Comparison of ENCODE assay signal across 9 cellular contexts in the genomic region with DNA sequence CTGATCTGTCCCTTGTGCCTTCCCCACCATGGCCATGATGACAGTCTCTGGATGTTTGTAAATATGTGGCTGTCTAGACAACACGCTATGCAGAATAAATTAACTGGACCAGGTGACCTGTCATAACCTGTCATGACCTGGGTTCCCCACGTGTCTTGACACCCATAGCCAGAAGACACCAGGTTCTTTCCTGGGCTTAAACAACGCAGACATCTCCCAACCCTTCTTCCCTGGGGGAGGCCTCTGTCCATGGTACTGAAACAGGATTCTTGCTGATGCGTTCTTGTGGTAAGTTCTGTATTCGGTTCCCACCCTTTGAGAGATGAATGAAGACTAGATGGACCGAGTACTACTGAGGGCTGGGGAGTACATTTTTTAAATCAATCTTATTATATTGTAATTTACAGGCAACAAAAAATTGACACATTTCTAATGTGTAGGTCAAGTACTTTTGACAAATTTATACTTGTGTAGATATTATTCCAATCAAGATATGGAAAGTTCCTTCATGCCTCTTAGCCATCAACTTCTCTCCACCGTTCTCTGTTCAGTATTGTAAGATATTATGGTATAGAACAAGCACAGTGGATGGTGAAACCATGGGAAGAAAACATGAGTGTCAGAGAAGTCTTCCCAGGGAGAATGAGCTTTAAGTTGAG.
DNase-seq lines count a peak whose midpoint lies in the region; ATAC-seq, FAIRE-seq and TF ChIP-seq lines count a peak whose summit lies in the region.
"Had no signal": no experiment of that assay in that cellular context is flagged by ENCODE, and none has a peak within 500 bp of the region (broad histone marks: within the 10 kb centered on the region; RNA-seq: fewer than 3 reads in every experiment).

No MANE protein-coding gene starts in this region.

- no peaks in the 10 kb centered on the region for H3K79me2 ChIP-seq in SK-N-SH (ENCODE audit: insufficient read depth)
- H3K79me2 ChIP-seq in endothelial cell of umbilical vein (ENCODE audit: control insufficient read depth, insufficient read depth, low read length), result no peaks in the 10 kb centered on the region
- H3K79me2 ChIP-seq in neural progenitor cell (ENCODE audit: low read depth), result no peaks in the 10 kb centered on the region

- TF ChIP-seq EP300 in SK-N-SH (IDR thresholded peaks at IDR 0.05; ENCODE audit: borderline replicate concordance in 1 of 2, low read depth in 1 of 2, low read length in 1 of 2), result no peak

- no peak overlapping the region for H3K27ac Mint-ChIP-seq in neural progenitor cell

- H3F3A ChIP-seq in SK-N-SH (replicated peaks; ENCODE audit: insufficient read depth) (peaks cover 11% of the 10 kb centered on the region), neural progenitor cell (ENCODE audit: low read depth) (no peaks in the 10 kb centered on the region)

- no TSS peak for BruUV-seq in endothelial cell of umbilical vein (replicated peaks; lab: Mats Ljungman, UMichigan)

- H3K9me3 Mint-ChIP-seq in neural progenitor cell, result peaks cover 5% of the 10 kb centered on the region

- TF ChIP-seq CTCF in SK-N-SH (IDR thresholded peaks at IDR 0.05) (no peak), endothelial cell of umbilical vein (IDR thresholded peaks at IDR 0.05; ENCODE audit: extremely low read depth in 1 of 2, insufficient read depth in 1 of 2, low read depth in 1 of 2, low read length in 2 of 2) (no peak), neural progenitor cell (IDR thresholded peaks at IDR 0.05) (no peak), gastrocnemius medialis (IDR thresholded peaks at IDR 0.05 in 4 of 5, conservative IDR thresholded peaks at IDR 0.05 in 1 of 5) (no peak)

- in situ Hi-C loops in gastrocnemius medialis (cut with MboI; ENCODE audit: low sequenced_read_pairs in 4 of 4), result no loop called here

- no peak for FAIRE-seq in endothelial cell of umbilical vein (lab: Jason Lieb, UNC)

- H3K9me1 ChIP-seq in endothelial cell of umbilical vein (replicated peaks; ENCODE audit: control insufficient read depth, extremely low read depth, insufficient read depth, low read length), result no peaks in the 10 kb centered on the region

- H3K27me3 Mint-ChIP-seq in neural progenitor cell (ENCODE audit: insufficient read depth, low read depth), result peaks cover 6% of the 10 kb centered on the region

- TF ChIP-seq POLR2A in endothelial cell of umbilical vein (IDR thresholded peaks at IDR 0.05; ENCODE audit: low read depth, low read length) (no peak), gastrocnemius medialis (IDR thresholded peaks at IDR 0.05) (no peak)

- dilution Hi-C loops in endothelial cell of umbilical vein (cut with MboI; ENCODE audit: extremely low pct_ligation_motif_present, low sequenced_read_pairs), result no loop called here

- H2AFZ ChIP-seq in SK-N-SH (ENCODE audit: low read depth) (no peak overlapping the region), endothelial cell of umbilical vein (ENCODE audit: low read depth, low read length) (no peak overlapping the region), neural progenitor cell (replicated peaks) (no peak overlapping the region)

- H3K9me3 ChIP-seq in SK-N-SH, result no peaks in the 10 kb centered on the region
- H3K9me3 ChIP-seq in NT2/D1 (ENCODE audit: insufficient read depth, low read length), result peaks cover 20% of the 10 kb centered on the region; the same call in 1 of the 2 replicates
- H3K9me3 ChIP-seq in endothelial cell of umbilical vein (replicated peaks; ENCODE audit: control insufficient read depth, insufficient read depth, low read length), result no peaks in the 10 kb centered on the region
- H3K9me3 ChIP-seq in neural progenitor cell (ENCODE audit: low read depth), result no peaks in the 10 kb centered on the region
- H3K9me3 ChIP-seq in gastrocnemius medialis, result no peaks in the 10 kb centered on the region

- H3K36me3 Mint-ChIP-seq in neural progenitor cell, result no peaks in the 10 kb centered on the region

- no peak for DNase-seq in SK-N-SH
- peak; percentile 86 for DNase-seq in NT2/D1 (ENCODE audit: low read depth, low spot score)
- peak; percentile 4 for DNase-seq in endothelial cell of umbilical vein (ENCODE audit: low read depth, low spot score)
- peak; percentile 76 for DNase-seq in neural progenitor cell (ENCODE audit: low spot score)
- DNase-seq in gastrocnemius medialis, result no peak
- DNase-seq: activated effector memory CD4-positive, alpha-beta T cell treated with Interleukin-2 at 50 U/mL for 16 hours had no signal

- H4K20me1 ChIP-seq in SK-N-SH (ENCODE audit: insufficient read depth) (no peaks in the 10 kb centered on the region), endothelial cell of umbilical vein (replicated peaks; ENCODE audit: control insufficient read depth, extremely low read depth, insufficient read depth, low read length) (no peaks in the 10 kb centered on the region), neural progenitor cell (ENCODE audit: low read depth) (no peaks in the 10 kb centered on the region)

- H3K27ac ChIP-seq in SK-N-SH (ENCODE audit: low read depth in 2 of 2, low read length in 1 of 2) (peak overlapping the region in 1 of 2 experiments; percentile 78; a peak in 2 of 4 replicates), endothelial cell of umbilical vein (ENCODE audit: insufficient read depth, low read depth, low read length) (peak overlapping the region; percentile 81), neural progenitor cell (no peak overlapping the region), gastrocnemius medialis (no peak overlapping the region)

- CTCF ChIA-PET in SK-N-SH (lab: Yijun Ruan, JAX), result no interaction called here
- CTCF ChIA-PET in endothelial cell of umbilical vein (lab: Charles Lee), result no interaction called here

- H3K4me2 ChIP-seq in SK-N-SH (no peak overlapping the region; the same call in 1 of the 2 replicates), endothelial cell of umbilical vein (ENCODE audit: insufficient read depth, low read length) (no peak overlapping the region), neural progenitor cell (no peak overlapping the region)

- intact Hi-C loops in endothelial cell of umbilical vein (cut with micrococcal nuclease), result loop anchor here (2.0 kb wide), 1 partner anchor 110 kb away; no protein-coding TSS in a partner anchor
- intact Hi-C loops in gastrocnemius medialis (cut with DNase I; ENCODE audit: low total_unique reads), result no loop called here

- H3K4me3 Mint-ChIP-seq in neural progenitor cell, result peak overlapping the region; percentile 27

- 57% methylated on average over 7 of the region's 7 CpGs for WGBS in SK-N-SH (ENCODE audit: low lambda C conversion rate)

- H3K4me1 ChIP-seq in SK-N-SH (ENCODE audit: control insufficient read depth in 1 of 2, insufficient read depth in 2 of 2, low read depth in 1 of 2, low read length in 1 of 2) (peaks cover 0 to 17% of the 10 kb centered on the region in 2 experiments; a peak in 1 of 4 replicates), NT2/D1 (ENCODE audit: insufficient read depth, insufficient read length) (peaks cover 11% of the 10 kb centered on the region), endothelial cell of umbilical vein (ENCODE audit: control insufficient read depth, extremely low read depth, insufficient read depth, low read length) (peaks cover 6% of the 10 kb centered on the region), neural progenitor cell (no peaks in the 10 kb centered on the region), gastrocnemius medialis (no peaks in the 10 kb centered on the region)

- H3K4me1 Mint-ChIP-seq in neural progenitor cell, result peaks cover 31% of the 10 kb centered on the region

- ATAC-seq in SK-N-SH treated with all-trans-retinoic acid at 6 μM for 48 hours (no peak), HG03175 (IDR thresholded peaks at IDR 0.05; ENCODE audit: unreplicated experiment) (no peak), GM19463 (IDR thresholded peaks at IDR 0.05; ENCODE audit: unreplicated experiment) (no peak), gastrocnemius medialis (no peak)

- no peaks in the 10 kb centered on the region; the same call in 1 of the 2 replicates for H3K9me2 ChIP-seq in SK-N-SH

- no peak for TF ChIP-seq RAD21 in SK-N-SH (IDR thresholded peaks at IDR 0.05; ENCODE audit: low read length)

- H3K9ac ChIP-seq in SK-N-SH (no peak overlapping the region), NT2/D1 (ENCODE audit: insufficient read length, low read depth) (no peak overlapping the region), endothelial cell of umbilical vein (replicated peaks; ENCODE audit: extremely low read depth, insufficient read depth, low read length) (no peak overlapping the region), neural progenitor cell (no peak overlapping the region)

- no peaks in the 10 kb centered on the region for H3K36me3 ChIP-seq in SK-N-SH (replicated peaks in 1 of 2; ENCODE audit: control insufficient read depth in 1 of 2, insufficient read depth in 2 of 2, low read length in 1 of 2)
- no peaks in the 10 kb centered on the region for H3K36me3 ChIP-seq in NT2/D1 (ENCODE audit: insufficient read depth, insufficient read length, low read length)
- H3K36me3 ChIP-seq in endothelial cell of umbilical vein (ENCODE audit: control insufficient read depth in 2 of 2, extremely low read depth in 1 of 2, insufficient read depth in 2 of 2, low read length in 2 of 2), result no peaks in the 10 kb centered on the region
- H3K36me3 ChIP-seq in neural progenitor cell, result no peaks in the 10 kb centered on the region
- no peaks in the 10 kb centered on the region for H3K36me3 ChIP-seq in gastrocnemius medialis

- H3K4me3 ChIP-seq in SK-N-SH (ENCODE audit: low read depth in 2 of 2, low read length in 1 of 2) (no peak overlapping the region), NT2/D1 (ENCODE audit: insufficient read length, low read depth) (no peak overlapping the region), endothelial cell of umbilical vein (replicated peaks in 1 of 3; ENCODE audit: insufficient read depth in 1 of 3, low read depth in 1 of 3, low read length in 3 of 3) (no peak overlapping the region), neural progenitor cell (no peak overlapping the region), gastrocnemius medialis (no peak overlapping the region)

- H3K27me3 ChIP-seq in SK-N-SH (ENCODE audit: insufficient read depth) (no peaks in the 10 kb centered on the region), NT2/D1 (ENCODE audit: insufficient read depth, insufficient read length) (no peaks in the 10 kb centered on the region), endothelial cell of umbilical vein (ENCODE audit: control insufficient read depth in 2 of 2, insufficient read depth in 2 of 2, low read length in 2 of 2) (no peaks in the 10 kb centered on the region), neural progenitor cell (no peaks in the 10 kb centered on the region), gastrocnemius medialis (peaks cover 0 to 7% (median 4%) of the 10 kb centered on the region in 3 donors)

- POLR2A ChIA-PET in SK-N-SH (lab: Yijun Ruan, JAX), result no interaction called here
- POLR2A ChIA-PET in endothelial cell of umbilical vein (lab: Charles Lee), result no interaction called here

TF ChIP-seq in SK-N-SH, 30 proteins besides CTCF, POLR2A, EP300 and RAD21 (continues in another document):
- no peak for TF ChIP-seq FOSL2 (IDR thresholded peaks at IDR 0.05; ENCODE audit: borderline replicate concordance, low read depth)

TF ChIP-seq in SK-N-SH treated with all-trans-retinoic acid at 6 μM for 48 hours, 23 proteins besides CTCF, POLR2A, EP300 and RAD21 (continues in another document):
- no peak for TF ChIP-seq TCF4 (CRISPR knock-in tag; IDR thresholded peaks at IDR 0.05; ENCODE audit: borderline replicate concordance)

TF ChIP-seq in endothelial cell of umbilical vein, 7 proteins besides CTCF, POLR2A, EP300 and RAD21 (continues in another document):
- TF ChIP-seq JUN (IDR thresholded peaks at IDR 0.05; ENCODE audit: borderline replicate concordance, insufficient read depth, insufficient read length, low read depth), result no peak

Comparison
In these comparisons a context has a peak if more than half of its experiments do, and no peak if none do; other contexts are left out.
1. DNase-seq: peak in NT2/D1 (single experiment), endothelial cell of umbilical vein (single experiment) and neural progenitor cell (single experiment); none in SK-N-SH (single experiment) and gastrocnemius medialis (0 of 2).